ENCODE assay signal across 7 cellular contexts in the genomic region with DNA sequence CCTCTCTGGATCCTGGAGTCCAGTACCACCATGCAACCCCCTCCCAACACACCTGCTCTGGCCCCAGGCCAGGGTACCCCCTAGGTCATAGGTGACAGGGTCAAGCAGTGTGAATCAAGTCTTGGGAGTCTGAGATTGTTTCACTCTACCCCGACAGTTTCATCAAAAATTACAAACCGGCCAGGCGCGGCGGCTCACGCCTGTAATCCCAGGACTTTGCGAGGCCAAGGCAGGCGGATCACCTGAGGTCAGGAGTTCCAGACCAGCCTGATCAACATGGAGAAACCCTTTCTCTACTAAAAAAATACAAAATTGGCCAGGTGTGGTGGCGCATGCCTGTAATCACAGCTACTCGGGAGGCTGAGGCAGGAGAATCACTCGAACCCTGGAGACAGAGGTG. TPM values are rescaled to one million over a fixed set of nuclear protein-coding genes. Genes with fewer than 3 reads are reported as not detected.
"Had no signal": no experiment of that assay in that cellular context is flagged by ENCODE, and none has a peak within 500 bp of the region (broad histone marks: within the 10 kb centered on the region; RNA-seq: fewer than 3 reads in every experiment).

No MANE protein-coding gene starts in this region.

RNA-seq across cellular contexts. Expression of a gene that starts 50.2 kb away (rescaled TPM):
- total RNA-seq: chondrocyte, kidney epithelial cell, left lobe of liver, lower lobe of right lung, osteocyte, subcutaneous adipose tissue had no signal
- polyA plus RNA-seq: fibroblast of lung had no signal
